1 cellular context compared by ENCODE assay signal in the genomic region with DNA sequence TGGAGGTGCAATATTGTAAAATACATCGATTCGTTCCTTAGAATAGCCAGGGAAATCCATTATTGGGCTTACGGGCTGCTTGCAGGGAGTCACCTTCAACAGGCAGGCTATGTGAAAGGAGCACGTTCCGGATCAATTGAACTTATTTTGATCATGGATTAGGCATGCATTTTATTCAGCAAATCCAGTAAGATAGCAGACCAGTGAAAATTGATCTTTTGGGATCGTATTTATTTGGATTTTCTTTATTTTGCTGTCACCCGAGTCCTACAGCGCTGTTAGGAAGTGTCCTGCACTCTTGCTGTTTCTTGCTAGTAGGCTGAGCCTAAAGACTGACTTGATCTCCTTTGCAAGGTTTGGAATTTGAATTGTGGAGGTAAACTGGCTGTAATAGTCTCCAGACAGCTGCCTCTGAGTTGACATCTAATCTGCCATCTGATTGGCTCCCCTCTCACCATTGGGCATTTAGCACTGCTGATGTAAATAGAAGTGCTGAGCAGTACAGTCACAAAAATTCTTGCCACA.
TF ChIP-seq lines count a peak whose summit lies in the region.

No MANE protein-coding gene starts in this region.

TF ChIP-seq in K562, 482 proteins besides CTCF, POLR2A, EP300 and RAD21 (continued from another document):
- TF ChIP-seq, protein P1, sequence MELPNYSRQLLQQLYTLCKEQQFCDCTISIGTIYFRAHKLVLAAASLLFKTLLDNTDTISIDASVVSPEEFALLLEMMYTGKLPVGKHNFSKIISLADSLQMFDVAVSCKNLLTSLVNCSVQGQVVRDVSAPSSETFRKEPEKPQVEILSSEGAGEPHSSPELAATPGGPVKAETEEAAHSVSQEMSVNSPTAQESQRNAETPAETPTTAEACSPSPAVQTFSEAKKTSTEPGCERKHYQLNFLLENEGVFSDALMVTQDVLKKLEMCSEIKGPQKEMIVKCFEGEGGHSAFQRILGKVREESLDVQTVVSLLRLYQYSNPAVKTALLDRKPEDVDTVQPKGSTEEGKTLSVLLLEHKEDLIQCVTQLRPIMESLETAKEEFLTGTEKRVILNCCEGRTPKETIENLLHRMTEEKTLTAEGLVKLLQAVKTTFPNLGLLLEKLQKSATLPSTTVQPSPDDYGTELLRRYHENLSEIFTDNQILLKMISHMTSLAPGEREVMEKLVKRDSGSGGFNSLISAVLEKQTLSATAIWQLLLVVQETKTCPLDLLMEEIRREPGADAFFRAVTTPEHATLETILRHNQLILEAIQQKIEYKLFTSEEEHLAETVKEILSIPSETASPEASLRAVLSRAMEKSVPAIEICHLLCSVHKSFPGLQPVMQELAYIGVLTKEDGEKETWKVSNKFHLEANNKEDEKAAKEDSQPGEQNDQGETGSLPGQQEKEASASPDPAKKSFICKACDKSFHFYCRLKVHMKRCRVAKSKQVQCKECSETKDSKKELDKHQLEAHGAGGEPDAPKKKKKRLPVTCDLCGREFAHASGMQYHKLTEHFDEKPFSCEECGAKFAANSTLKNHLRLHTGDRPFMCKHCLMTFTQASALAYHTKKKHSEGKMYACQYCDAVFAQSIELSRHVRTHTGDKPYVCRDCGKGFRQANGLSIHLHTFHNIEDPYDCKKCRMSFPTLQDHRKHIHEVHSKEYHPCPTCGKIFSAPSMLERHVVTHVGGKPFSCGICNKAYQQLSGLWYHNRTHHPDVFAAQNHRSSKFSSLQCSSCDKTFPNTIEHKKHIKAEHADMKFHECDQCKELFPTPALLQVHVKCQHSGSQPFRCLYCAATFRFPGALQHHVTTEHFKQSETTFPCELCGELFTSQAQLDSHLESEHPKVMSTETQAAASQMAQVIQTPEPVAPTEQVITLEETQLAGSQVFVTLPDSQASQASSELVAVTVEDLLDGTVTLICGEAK (IDR thresholded peaks at IDR 0.05): 0 out of 2 replicates have a peak, but pooled peaks have one; percentile 16
- TF ChIP-seq, protein P1 (CRISPR knock-in tag; IDR thresholded peaks at IDR 0.05): no peak
- TF ChIP-seq, protein P2, sequence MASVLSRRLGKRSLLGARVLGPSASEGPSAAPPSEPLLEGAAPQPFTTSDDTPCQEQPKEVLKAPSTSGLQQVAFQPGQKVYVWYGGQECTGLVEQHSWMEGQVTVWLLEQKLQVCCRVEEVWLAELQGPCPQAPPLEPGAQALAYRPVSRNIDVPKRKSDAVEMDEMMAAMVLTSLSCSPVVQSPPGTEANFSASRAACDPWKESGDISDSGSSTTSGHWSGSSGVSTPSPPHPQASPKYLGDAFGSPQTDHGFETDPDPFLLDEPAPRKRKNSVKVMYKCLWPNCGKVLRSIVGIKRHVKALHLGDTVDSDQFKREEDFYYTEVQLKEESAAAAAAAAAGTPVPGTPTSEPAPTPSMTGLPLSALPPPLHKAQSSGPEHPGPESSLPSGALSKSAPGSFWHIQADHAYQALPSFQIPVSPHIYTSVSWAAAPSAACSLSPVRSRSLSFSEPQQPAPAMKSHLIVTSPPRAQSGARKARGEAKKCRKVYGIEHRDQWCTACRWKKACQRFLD (CRISPR knock-in tag; IDR thresholded peaks at IDR 0.05): no peak
- TF ChIP-seq, protein P3, sequence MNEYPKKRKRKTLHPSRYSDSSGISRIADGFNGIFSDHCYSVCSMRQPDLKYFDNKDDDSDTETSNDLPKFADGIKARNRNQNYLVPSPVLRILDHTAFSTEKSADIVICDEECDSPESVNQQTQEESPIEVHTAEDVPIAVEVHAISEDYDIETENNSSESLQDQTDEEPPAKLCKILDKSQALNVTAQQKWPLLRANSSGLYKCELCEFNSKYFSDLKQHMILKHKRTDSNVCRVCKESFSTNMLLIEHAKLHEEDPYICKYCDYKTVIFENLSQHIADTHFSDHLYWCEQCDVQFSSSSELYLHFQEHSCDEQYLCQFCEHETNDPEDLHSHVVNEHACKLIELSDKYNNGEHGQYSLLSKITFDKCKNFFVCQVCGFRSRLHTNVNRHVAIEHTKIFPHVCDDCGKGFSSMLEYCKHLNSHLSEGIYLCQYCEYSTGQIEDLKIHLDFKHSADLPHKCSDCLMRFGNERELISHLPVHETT (CRISPR knock-in tag; conservative IDR thresholded peaks at IDR 0.05 in 1 of 2, IDR thresholded peaks at IDR 0.05 in 1 of 2): peak in 1 of 2 experiments; percentile 39; a peak in 1 of 4 replicates
- TF ChIP-seq CHCHD3 (CRISPR knock-in tag; IDR thresholded peaks at IDR 0.05) (0 out of 2 replicates have a peak, but pooled peaks have one; percentile 7), GATA2 (CRISPR knock-in tag; IDR thresholded peaks at IDR 0.05) (peak; percentile 49; the same call in 1 of the 2 replicates), MYBL2 (IDR thresholded peaks at IDR 0.05; ENCODE audit: low read depth) (peak; percentile 81), MYBL2 (CRISPR knock-in tag; IDR thresholded peaks at IDR 0.05; ENCODE audit: borderline replicate concordance) (no peak)
